Comparison of ENCODE assay signal across 28 cellular contexts in genomic region chr12:25872137-25872536, GRCh38.
"Had no signal": no experiment of that assay in that cellular context is flagged by ENCODE, and none has a peak within 500 bp of the region (broad histone marks: within the 10 kb centered on the region; RNA-seq: fewer than 3 reads in every experiment).

No MANE protein-coding gene starts in this region.

- H3K9ac ChIP-seq: KMS-11, SK-N-SH had no signal

- H3K4me1 ChIP-seq: SJSA1 had no signal

- H3K9me3 ChIP-seq: SJSA1 had no signal

- H3K36me3 ChIP-seq: SJSA1 had no signal

- H3K9me2 ChIP-seq: SK-N-SH had no signal

- ATAC-seq: Panc1 had no signal

- H3K27me3 ChIP-seq: SJSA1 had no signal

- H3K27ac ChIP-seq: KMS-11, SJSA1 had no signal

- H3K4me3 ChIP-seq: SJSA1 had no signal

- DNase-seq: Karpas-422, MM.1S, MV-4-11, NCI-H1092, NCI-H1105, NCI-H1417 treated with DMSO at 0.1 percent for 48 hours, NCI-H1436 treated with DMSO at 0.1 percent for 48 hours, NCI-H1694 treated with DMSO at 0.1 percent for 48 hours, NCI-H187 treated with DMSO at 0.1 percent for 48 hours, NCI-H2029, NCI-H2081, NCI-H2171 treated with DMSO at 0.1 percent for 48 hours, NCI-H2227 treated with DMSO at 0.1 percent for 48 hours, NCI-H345, NCI-H446, NCI-H510A treated with DMSO at 0.1 percent for 48 hours, NCI-H524 treated with DMSO at 0.1 percent for 48 hours, NCI-H526 treated with DMSO at 0.1 percent for 48 hours, NCI-H82, Right ventricle myocardium superior, RPMI8226, SHP77 treated with DMSO at 0.1 percent for 48 hours, SK-N-SH, SW 1271, T-helper 1 cell had no signal

- H3K4me2 ChIP-seq: KMS-11, SK-N-SH had no signal
